ENCODE assay signal across 13 cellular contexts in the genomic region with DNA sequence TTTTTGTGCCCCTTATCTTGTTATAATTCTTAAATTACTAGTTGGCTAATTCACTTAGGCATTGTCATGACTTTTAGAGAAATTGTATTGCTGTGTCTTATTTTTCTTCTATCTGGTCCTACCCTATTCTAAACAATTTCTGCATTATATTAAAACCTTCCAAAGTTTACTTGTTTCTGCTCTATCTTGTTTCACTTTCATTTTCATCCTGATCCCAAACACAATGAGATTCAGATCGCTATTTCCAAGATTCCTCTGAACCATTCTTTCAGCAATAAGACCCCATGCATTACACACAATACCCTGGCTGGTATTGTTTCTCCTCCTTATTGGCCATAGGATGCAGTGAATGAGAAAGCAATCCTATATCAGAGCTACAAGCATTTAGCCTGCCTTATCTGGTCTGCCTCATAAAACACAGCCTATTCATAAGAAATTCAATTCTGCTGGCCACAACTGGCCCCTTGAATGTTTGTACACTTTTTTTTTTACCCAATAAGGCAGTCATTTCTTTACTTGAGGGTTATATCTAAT.
DNase-seq lines count a peak whose midpoint lies in the region; ATAC-seq and TF ChIP-seq lines count a peak whose summit lies in the region.
"Had no signal": no experiment of that assay in that cellular context is flagged by ENCODE, and none has a peak within 500 bp of the region (broad histone marks: within the 10 kb centered on the region; RNA-seq: fewer than 3 reads in every experiment).

No MANE protein-coding gene starts in this region.

- peaks cover 4% of the 10 kb centered on the region for H3K27me3 Mint-ChIP-seq in osteocyte (ENCODE audit: unreplicated experiment)

- H4K8ac ChIP-seq in mesendoderm (ENCODE audit: low read depth, low read length) = no peak overlapping the region

- H4K20me1 ChIP-seq in BLaER1 = no peaks in the 10 kb centered on the region

- H3K23ac ChIP-seq in mesendoderm (ENCODE audit: low read length) = no peak overlapping the region

- peak overlapping the region; percentile 69 for H3K4me2 ChIP-seq in BLaER1
- H3K4me2 ChIP-seq in mesendoderm (ENCODE audit: low read length) = no peak overlapping the region

- H3K36me3 Mint-ChIP-seq in osteocyte (ENCODE audit: unreplicated experiment) = no peaks in the 10 kb centered on the region

- H3K27ac Mint-ChIP-seq in osteocyte (ENCODE audit: unreplicated experiment) = no peak overlapping the region
- H3K27ac Mint-ChIP-seq: activated naive CD4-positive, alpha-beta T cell treated with anti-CD3 and anti-CD28 coated beads, Interleukin-2, amount 50 U/mL, for 72 hours had no signal

- H3K4me3 ChIP-seq in BLaER1 (peak overlapping the region; percentile 53), duodenal mucosa (ENCODE audit: low read depth in 1 of 2, low read length in 2 of 2) (peak overlapping the region; percentile 35 to 60), mesendoderm (ENCODE audit: low read length) (no peak overlapping the region)

- peaks cover 6% of the 10 kb centered on the region for H3K9me3 Mint-ChIP-seq in osteocyte (ENCODE audit: unreplicated experiment)
- H3K9me3 Mint-ChIP-seq: activated naive CD4-positive, alpha-beta T cell treated with anti-CD3 and anti-CD28 coated beads, Interleukin-2, amount 50 U/mL, for 72 hours had no signal

- H3K4ac ChIP-seq in mesendoderm (ENCODE audit: low read depth, low read length) = no peak overlapping the region

- H3K79me1 ChIP-seq in mesendoderm (ENCODE audit: low read length) = no peaks in the 10 kb centered on the region

- H3K9me3 ChIP-seq in BLaER1 (peaks cover 6% of the 10 kb centered on the region; the same call in 1 of the 2 replicates), duodenal mucosa (ENCODE audit: control insufficient read depth in 1 of 2, low read length in 2 of 2) (no peaks in the 10 kb centered on the region)
- H3K9me3 ChIP-seq: esophagus squamous epithelium had no signal

- WGBS in mesendoderm (ENCODE audit: extremely low coverage, insufficient coverage, low lambda C conversion rate) = no CpG with 5 or more reads among the region's 1 CpG

- no peak overlapping the region for H2AK5ac ChIP-seq in mesendoderm (ENCODE audit: low read length)

- H3K27ac ChIP-seq in BLaER1 = no peak overlapping the region
- no peak overlapping the region for H3K27ac ChIP-seq in duodenal mucosa (ENCODE audit: low read depth, low read length)
- no peak overlapping the region for H3K27ac ChIP-seq in mesendoderm (ENCODE audit: low read depth, low read length)
- H3K27ac ChIP-seq: esophagus squamous epithelium had no signal

- no peak overlapping the region for H3K56ac ChIP-seq in mesendoderm (ENCODE audit: low read length)

- no peak overlapping the region for H2BK120ac ChIP-seq in mesendoderm (ENCODE audit: low read depth, low read length)

- DNase-seq in M059J (ENCODE audit: low read depth) = peak; percentile 42
- DNase-seq in osteocyte (ENCODE audit: extremely low spot score, unreplicated experiment) = no peak
- no peak for DNase-seq in mesendoderm
- DNase-seq: esophagus squamous epithelium; NCI-H524; stimulated activated CD4-positive, alpha-beta T cell treated with anti-CD3 and anti-CD28 coated beads, Interleukin-4, amount 100 ng/mL, for 24 hours; trophoblast cell had no signal

- no peaks in the 10 kb centered on the region for H3K36me3 ChIP-seq in BLaER1
- H3K36me3 ChIP-seq in duodenal mucosa (ENCODE audit: control insufficient read depth in 1 of 2, insufficient read depth in 2 of 2, low read length in 2 of 2) = no peaks in the 10 kb centered on the region
- H3K36me3 ChIP-seq in mesendoderm (ENCODE audit: control insufficient read depth, insufficient read depth, low read length) = no peaks in the 10 kb centered on the region
- H3K36me3 ChIP-seq: esophagus squamous epithelium had no signal

- no peak for TF ChIP-seq CTCF in osteocyte (IDR thresholded peaks at IDR 0.05)

- no peak overlapping the region for H2BK15ac ChIP-seq in mesendoderm (replicated peaks; ENCODE audit: low read depth)

- H3K27me3 ChIP-seq in BLaER1 (no peaks in the 10 kb centered on the region), duodenal mucosa (ENCODE audit: control insufficient read depth in 1 of 2, insufficient read depth in 2 of 2, low read length in 2 of 2) (no peaks in the 10 kb centered on the region), mesendoderm (ENCODE audit: insufficient read depth, low read length, poor library complexity) (no peaks in the 10 kb centered on the region)

- peak overlapping the region; percentile 52; the same call in 1 of the 2 replicates for H3K9ac ChIP-seq in BLaER1
- H3K9ac ChIP-seq in duodenal mucosa (ENCODE audit: low read depth in 1 of 2, low read length in 2 of 2) = no peak overlapping the region
- no peak overlapping the region for H3K9ac ChIP-seq in mesendoderm (ENCODE audit: low read length)

- H3K79me2 ChIP-seq in mesendoderm (ENCODE audit: control insufficient read depth, insufficient read depth, low read length) = no peaks in the 10 kb centered on the region

- H3K4me1 Mint-ChIP-seq in osteocyte (ENCODE audit: unreplicated experiment) = peaks cover 7% of the 10 kb centered on the region

- no peak overlapping the region for H4K5ac ChIP-seq in mesendoderm (ENCODE audit: low read length)

- H3K4me1 ChIP-seq in BLaER1 = peaks cover 10% of the 10 kb centered on the region; the same call in 1 of the 2 replicates
- no peaks in the 10 kb centered on the region for H3K4me1 ChIP-seq in duodenal mucosa (ENCODE audit: control insufficient read depth in 1 of 2, insufficient read depth in 2 of 2, low read length in 2 of 2)
- no peaks in the 10 kb centered on the region for H3K4me1 ChIP-seq in mesendoderm (ENCODE audit: control insufficient read depth, low read depth, low read length)
- H3K4me1 ChIP-seq: esophagus squamous epithelium had no signal

- ATAC-seq in GM21360 (IDR thresholded peaks at IDR 0.05; ENCODE audit: unreplicated experiment) = no peak
- ATAC-seq in HG03139 (IDR thresholded peaks at IDR 0.05; ENCODE audit: unreplicated experiment) = no peak
- no peak for ATAC-seq in GM19467 (IDR thresholded peaks at IDR 0.05; ENCODE audit: unreplicated experiment)
- ATAC-seq: activated naive CD4-positive, alpha-beta T cell treated with anti-CD3 and anti-CD28 coated beads, Interleukin-2, amount 50 U/mL, for 72 hours had no signal

- no peak overlapping the region for H3K18ac ChIP-seq in mesendoderm (ENCODE audit: low read length)

- peak overlapping the region; percentile 44 for H3K4me3 Mint-ChIP-seq in osteocyte (ENCODE audit: unreplicated experiment)

- H2BK5ac ChIP-seq in mesendoderm (ENCODE audit: low read length) = no peak overlapping the region
